In the genomic region with DNA sequence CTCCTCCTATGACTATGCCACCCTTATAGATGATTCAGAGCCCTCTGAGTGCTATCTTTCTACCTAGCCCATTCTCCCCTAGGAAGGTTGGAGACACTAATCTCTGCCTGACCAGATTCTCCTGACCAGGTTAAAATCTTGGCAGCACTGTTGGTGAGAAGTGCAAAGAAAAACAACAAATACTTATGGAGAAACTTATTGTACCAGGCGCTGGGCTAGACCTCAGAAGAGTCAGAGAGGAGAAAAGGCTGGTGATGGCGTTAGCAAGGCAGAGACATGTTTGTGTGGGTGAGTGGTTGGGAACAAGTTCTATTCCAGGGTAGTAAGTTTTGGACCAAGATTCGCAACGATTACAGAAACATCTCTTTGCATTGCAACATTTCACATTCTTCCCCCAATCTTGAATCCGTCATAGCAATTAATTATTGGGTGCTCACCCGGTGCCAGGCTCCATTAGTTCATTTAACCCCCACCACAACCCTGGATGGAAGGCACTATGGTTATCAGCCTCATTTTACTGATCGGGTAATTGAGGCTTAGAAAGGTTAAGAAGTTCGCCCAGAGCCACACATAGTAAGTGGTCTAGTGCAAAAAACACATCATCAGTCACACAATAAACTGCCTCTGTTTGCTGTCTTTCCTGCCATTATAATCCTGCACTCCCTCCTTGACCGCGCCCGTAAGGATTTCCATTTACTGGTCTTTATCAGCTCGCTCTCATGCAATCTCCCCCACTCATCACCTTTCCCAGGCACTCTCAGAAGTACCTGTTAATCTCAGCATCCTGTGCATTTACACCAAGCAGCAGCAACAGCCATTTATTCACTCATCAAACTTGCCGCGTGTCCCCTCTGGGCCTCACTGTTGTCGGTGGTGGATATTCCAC, we compare ENCODE assay signal across 8 cellular contexts. TPM values are rescaled to one million over a fixed set of nuclear protein-coding genes. Genes with fewer than 3 reads are reported as not detected.
DNase-seq lines count a peak whose midpoint lies in the region; FAIRE-seq and TF ChIP-seq lines count a peak whose summit lies in the region.

No MANE protein-coding gene starts in this region.

- peak overlapping the region; percentile 83 for H2AFZ ChIP-seq in endothelial cell of umbilical vein (ENCODE audit: low read depth, low read length)

- H3K9ac ChIP-seq in endothelial cell of umbilical vein (replicated peaks; ENCODE audit: extremely low read depth, insufficient read depth, low read length) (no peak overlapping the region), rectal smooth muscle tissue (ENCODE audit: low read length) (no peak overlapping the region)

- BruUV-seq in endothelial cell of umbilical vein (replicated peaks; lab: Mats Ljungman, UMichigan) = no TSS peak

- intact Hi-C loops in endothelial cell of umbilical vein (cut with micrococcal nuclease) = loop anchor here (1.0 to 2.0 kb wide), 2 partner anchors 37 to 349 kb away; partner anchors contain the start of genes HMG20A and PEAK1

- CTCF ChIA-PET in endothelial cell of umbilical vein (lab: Charles Lee) (interaction anchor here (1.0 kb wide), 3 partner anchors 21 to 472 kb away, joined by 5 to 7 read pairs (median 7); no protein-coding TSS in a partner anchor), HEK293T (lab: Yijun Ruan, JAX) (no interaction called here)

- H3K27ac ChIP-seq in Peyer's patch = peak overlapping the region; percentile 88 to 97 (median 94)
- H3K27ac ChIP-seq in endothelial cell of umbilical vein (ENCODE audit: insufficient read depth, low read depth, low read length) = peak overlapping the region; percentile 81
- H3K27ac ChIP-seq in rectal smooth muscle tissue (ENCODE audit: low read depth, low read length) = peak overlapping the region; percentile 59

- no peaks in the 10 kb centered on the region for H3K9me1 ChIP-seq in endothelial cell of umbilical vein (replicated peaks; ENCODE audit: control insufficient read depth, extremely low read depth, insufficient read depth, low read length)

- TF ChIP-seq CTCF in GM12864 (IDR thresholded peaks at IDR 0.05; ENCODE audit: low read depth, low read length, missing control alignments) = no peak
- no peak for TF ChIP-seq CTCF in Peyer's patch (IDR thresholded peaks at IDR 0.05)
- TF ChIP-seq CTCF in endothelial cell of umbilical vein (IDR thresholded peaks at IDR 0.05; ENCODE audit: extremely low read depth in 1 of 2, insufficient read depth in 1 of 2, low read depth in 1 of 2, low read length in 2 of 2) = no peak

- H3K36me3 ChIP-seq in Peyer's patch (no peaks in the 10 kb centered on the region), endothelial cell of umbilical vein (ENCODE audit: control insufficient read depth in 2 of 2, extremely low read depth in 1 of 2, insufficient read depth in 2 of 2, low read length in 2 of 2) (no peaks in the 10 kb centered on the region), rectal smooth muscle tissue (ENCODE audit: control insufficient read depth, insufficient read depth, low read length) (no peaks in the 10 kb centered on the region)

- H3K9me3 ChIP-seq in Peyer's patch (no peaks in the 10 kb centered on the region), endothelial cell of umbilical vein (replicated peaks; ENCODE audit: control insufficient read depth, insufficient read depth, low read length) (no peaks in the 10 kb centered on the region)

- no peaks in the 10 kb centered on the region for H3K27me3 ChIP-seq in Peyer's patch
- peaks cover 8 to 9% of the 10 kb centered on the region in 2 experiments for H3K27me3 ChIP-seq in endothelial cell of umbilical vein (ENCODE audit: control insufficient read depth in 2 of 2, insufficient read depth in 2 of 2, low read length in 2 of 2)
- no peaks in the 10 kb centered on the region for H3K27me3 ChIP-seq in rectal smooth muscle tissue (ENCODE audit: control insufficient read depth, insufficient read depth, low read length)

- H3K4me1 ChIP-seq in Peyer's patch = peaks cover 2 to 28% (median 12%) of the 10 kb centered on the region in 4 donors
- peaks cover 34% of the 10 kb centered on the region for H3K4me1 ChIP-seq in endothelial cell of umbilical vein (ENCODE audit: control insufficient read depth, extremely low read depth, insufficient read depth, low read length)
- peaks cover 11% of the 10 kb centered on the region for H3K4me1 ChIP-seq in rectal smooth muscle tissue (ENCODE audit: control insufficient read depth, insufficient read depth, low read length)

- H3K4me2 ChIP-seq in endothelial cell of umbilical vein (ENCODE audit: insufficient read depth, low read length) = no peak overlapping the region

- no peaks in the 10 kb centered on the region for H4K20me1 ChIP-seq in endothelial cell of umbilical vein (replicated peaks; ENCODE audit: control insufficient read depth, extremely low read depth, insufficient read depth, low read length)

- no peak for FAIRE-seq in endothelial cell of umbilical vein (lab: Jason Lieb, UNC)

- DNase-seq in GM12864 (ENCODE audit: low read depth) = no peak
- no peak for DNase-seq in Peyer's patch
- no peak for DNase-seq in endothelial cell of umbilical vein (ENCODE audit: low read depth, low spot score)
- DNase-seq in DMS53 (lab: John Stamatoyannopoulos, UW) = no peak
- DNase-seq in HEK293T (ENCODE audit: extremely low spot score) = no peak
- DNase-seq in SIG-M5 treated with dmso at 0.1 percent for 504 hours (lab: John Stamatoyannopoulos, UW; ENCODE audit: unreplicated experiment) = no peak
- DNase-seq in stimulated activated CD4-positive, alpha-beta T cell treated with anti-CD3 and anti-CD28 coated beads, Interleukin-4, amount 100 ng/mL, for 1 hour = no peak

- POLR2A ChIA-PET in endothelial cell of umbilical vein (lab: Charles Lee) = interaction anchor here (1.0 kb wide), 1 partner anchor 11 kb away, joined by 6 read pairs; no protein-coding TSS in a partner anchor
- POLR2A ChIA-PET in HEK293T (lab: Yijun Ruan, JAX) = interaction anchor here (0.6 to 1.0 kb wide), 12 partner anchors 8 to 777 kb away, joined by 3 to 25 read pairs (median 3); no protein-coding TSS in a partner anchor

- TF ChIP-seq POLR2A in Peyer's patch (IDR thresholded peaks at IDR 0.05) (no peak), endothelial cell of umbilical vein (IDR thresholded peaks at IDR 0.05; ENCODE audit: low read depth, low read length) (no peak)

- H3K79me2 ChIP-seq in endothelial cell of umbilical vein (ENCODE audit: control insufficient read depth, insufficient read depth, low read length) = peaks cover 36% of the 10 kb centered on the region

- dilution Hi-C loops in endothelial cell of umbilical vein (cut with MboI; ENCODE audit: extremely low pct_ligation_motif_present, low sequenced_read_pairs) = no loop called here

- H3K4me3 ChIP-seq in GM12864 (ENCODE audit: low read depth, low read length) = peak overlapping the region; percentile 91; the same call in 1 of the 2 replicates
- H3K4me3 ChIP-seq in Peyer's patch = peak overlapping the region; percentile 84 to 100 (median 96)
- H3K4me3 ChIP-seq in endothelial cell of umbilical vein (replicated peaks in 1 of 3; ENCODE audit: insufficient read depth in 1 of 3, low read depth in 1 of 3, low read length in 3 of 3) = no peak overlapping the region
- no peak overlapping the region for H3K4me3 ChIP-seq in rectal smooth muscle tissue (ENCODE audit: low read length)

TF ChIP-seq in endothelial cell of umbilical vein, 7 proteins besides CTCF, POLR2A, EP300 and RAD21:
- TF ChIP-seq POLR2AphosphoS5 (IDR thresholded peaks at IDR 0.05; ENCODE audit: insufficient read depth, low read depth, low read length) (no peak), FOS (IDR thresholded peaks at IDR 0.05; ENCODE audit: borderline replicate concordance, insufficient read depth, low read length) (no peak), JUN (IDR thresholded peaks at IDR 0.05; ENCODE audit: borderline replicate concordance, insufficient read depth, insufficient read length, low read depth) (no peak), EZH2 (IDR thresholded peaks at IDR 0.05; ENCODE audit: borderline replicate concordance, low read depth, low read length, severe bottlenecking) (no peak), GATA2 (IDR thresholded peaks at IDR 0.05; ENCODE audit: insufficient read depth, insufficient read length, low read depth, low read length) (no peak), MYC (IDR thresholded peaks at IDR 0.05; ENCODE audit: low read depth, low read length) (no peak)
- TF ChIP-seq, protein P1, sequence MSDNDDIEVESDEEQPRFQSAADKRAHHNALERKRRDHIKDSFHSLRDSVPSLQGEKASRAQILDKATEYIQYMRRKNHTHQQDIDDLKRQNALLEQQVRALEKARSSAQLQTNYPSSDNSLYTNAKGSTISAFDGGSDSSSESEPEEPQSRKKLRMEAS (IDR thresholded peaks at IDR 0.05; ENCODE audit: insufficient read depth, insufficient read length) = no peak

TF ChIP-seq in HEK293T, 16 proteins besides CTCF, POLR2A, EP300 and RAD21 (continues in another document):
- TF ChIP-seq NFRKB (IDR thresholded peaks at IDR 0.05) (no peak), ELF4 (IDR thresholded peaks at IDR 0.05) (no peak), ARNT (IDR thresholded peaks at IDR 0.05) (no peak), L3MBTL2 (conservative IDR thresholded peaks at IDR 0.05) (no peak), TARDBP (IDR thresholded peaks at IDR 0.05) (no peak), HDGF (IDR thresholded peaks at IDR 0.05; ENCODE audit: borderline replicate concordance) (no peak), SUZ12 (IDR thresholded peaks at IDR 0.05) (no peak), FOXM1 (IDR thresholded peaks at IDR 0.05; ENCODE audit: borderline replicate concordance) (no peak), BHLHE40 (IDR thresholded peaks at IDR 0.05; ENCODE audit: borderline replicate concordance) (no peak), ZNF384 (IDR thresholded peaks at IDR 0.05) (no peak), SP1 (IDR thresholded peaks at IDR 0.05) (no peak), LEF1 (IDR thresholded peaks at IDR 0.05; ENCODE audit: borderline replicate concordance) (no peak), FOXA1 (IDR thresholded peaks at IDR 0.05) (no peak), FOXK2 (IDR thresholded peaks at IDR 0.05) (no peak)

RNA-seq across cellular contexts. Expression of gene TSPAN3, which starts 0.7 kb away (rescaled TPM):
- total RNA-seq in Peyer's patch = 100 to 1,000 TPM in 3 of 4 donors, 10 to 100 TPM in 1; 92.4 to 778 (median 563) TPM
- total RNA-seq in endothelial cell of umbilical vein = 202 and 215 TPM in 2 replicates
- polyA plus RNA-seq in endothelial cell of umbilical vein = 540 and 606 TPM in 2 replicates
- 355 and 426 TPM in 2 replicates for polyA plus RNA-seq in endothelial cell of umbilical vein (2011; cell fraction: cytosol; rRNA removed)
- polyA plus RNA-seq in endothelial cell of umbilical vein (2011; cell fraction: nucleus; rRNA removed) = 183 and 205 TPM in 2 replicates
- polyA plus RNA-seq in endothelial cell of umbilical vein (2012) = 245 and 300 TPM in 2 replicates
- 517 and 589 TPM in 2 replicates for polyA minus RNA-seq in endothelial cell of umbilical vein
- 73.8 TPM for polyA minus RNA-seq in endothelial cell of umbilical vein (2011; cell fraction: cytosol; rRNA and poly(A)+ RNA removed)
- 67.3 and 107 TPM in 2 replicates for polyA minus RNA-seq in endothelial cell of umbilical vein (2011; cell fraction: nucleus; rRNA and poly(A)+ RNA removed)

Comparison
In these comparisons a context has a peak if more than half of its experiments do, and no peak if none do; other contexts are left out.
1. H3K4me3 ChIP-seq: peak in GM12864 (single experiment) and Peyer's patch (4 of 4); none in endothelial cell of umbilical vein (0 of 3) and rectal smooth muscle tissue (single experiment).
2. Peak in every context shown above with its lines, with median percentiles within 50 percentile points of each other: H3K27ac ChIP-seq.